In the genomic region with DNA sequence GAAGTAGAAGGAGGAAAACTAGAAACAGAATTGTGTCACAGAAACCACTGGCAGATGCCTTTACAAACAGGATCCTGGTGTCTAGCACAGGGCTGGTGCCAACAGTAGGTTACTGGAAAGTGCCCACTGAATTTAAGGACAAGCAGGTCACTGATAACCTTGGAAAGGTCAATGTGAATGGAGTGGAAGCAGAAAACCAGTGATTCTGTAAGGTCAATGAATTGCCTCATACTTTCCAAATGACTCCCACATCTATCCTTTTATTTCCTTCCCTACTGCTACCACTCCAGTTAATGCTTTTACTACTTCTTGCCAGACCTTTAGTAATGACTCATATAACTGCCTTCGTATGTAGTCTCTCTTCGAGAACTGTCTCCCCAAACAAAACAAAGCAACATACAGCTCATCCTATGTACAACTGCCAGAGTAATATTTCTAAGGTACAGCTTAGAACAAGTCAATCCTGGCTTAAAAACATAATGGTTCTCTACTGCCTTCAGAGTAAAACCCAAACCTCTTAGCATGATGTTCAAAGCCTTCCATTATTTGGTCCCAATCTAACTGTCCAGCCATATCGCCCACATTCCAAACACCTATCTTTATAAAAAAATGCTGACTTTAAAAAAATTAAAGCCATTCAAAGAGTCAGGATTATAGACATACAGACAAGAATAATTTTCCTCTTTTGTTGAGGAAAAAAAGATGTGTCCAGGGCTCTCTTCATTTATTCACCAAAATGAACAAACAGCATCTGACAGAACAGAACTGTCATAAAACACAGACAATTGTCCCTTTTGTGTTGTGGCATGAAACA, we compare ENCODE assay signal across 9 cellular contexts. TPM values are rescaled to one million over a fixed set of nuclear protein-coding genes. Genes with fewer than 3 reads are reported as not detected.
DNase-seq lines count a peak whose midpoint lies in the region; ATAC-seq and TF ChIP-seq lines count a peak whose summit lies in the region.
"Had no signal": no experiment of that assay in that cellular context is flagged by ENCODE, and none has a peak within 500 bp of the region (broad histone marks: within the 10 kb centered on the region; RNA-seq: fewer than 3 reads in every experiment).

No MANE protein-coding gene starts in this region.

- TF ChIP-seq CTCF in right atrium auricular region (IDR thresholded peaks at IDR 0.05) (no peak), fibroblast of villous mesenchyme (IDR thresholded peaks at IDR 0.05; ENCODE audit: insufficient read depth, low read depth, low read length) (no peak), GM10266 (IDR thresholded peaks at IDR 0.05; ENCODE audit: control insufficient read depth, insufficient read depth, low read depth, missing control alignments) (no peak)

- H3K9me3 ChIP-seq in right atrium auricular region = no peaks in the 10 kb centered on the region

- H3K36me3 ChIP-seq in right atrium auricular region = no peaks in the 10 kb centered on the region

- no peak overlapping the region for H3K27ac ChIP-seq in right atrium auricular region

- H3K27me3 ChIP-seq in right atrium auricular region = no peaks in the 10 kb centered on the region

- no peak overlapping the region for H3K4me3 ChIP-seq in right atrium auricular region
- H3K4me3 ChIP-seq in fibroblast of villous mesenchyme (ENCODE audit: low read depth, low read length) = no peak overlapping the region

- intact Hi-C loops in Right ventricle myocardium superior (cut with DNase I) = no loop called here

- DNase-seq in Right ventricle myocardium superior = no peak
- no peak for DNase-seq in right atrium auricular region (ENCODE audit: low spot score)
- peak; percentile 58 for DNase-seq in NOMO-1 treated with DMSO at 0.1 percent for 48 hours (lab: John Stamatoyannopoulos, UW; ENCODE audit: unreplicated experiment)
- peak; percentile 88 for DNase-seq in fibroblast of villous mesenchyme (ENCODE audit: low read depth)
- DNase-seq in GM10266 (ENCODE audit: extremely low spot score) = no peak
- no peak for DNase-seq in NCI-H1417 (lab: John Stamatoyannopoulos, UW)
- no peak for DNase-seq in NCI-H82 (lab: John Stamatoyannopoulos, UW)
- DNase-seq in NCI-H2171 (lab: John Stamatoyannopoulos, UW) = no peak
- DNase-seq: activated CD4-positive, alpha-beta T cell treated with anti-CD3 and anti-CD28 coated beads, Interleukin-2, amount 50 U/mL, for 1 hour had no signal

- H3K4me1 ChIP-seq in right atrium auricular region = peaks cover 0 to 84% of the 10 kb centered on the region in 2 donors

- ATAC-seq in Right ventricle myocardium superior (ENCODE audit: poor library complexity) = peak; percentile 16

RNA-seq across cellular contexts. Expression of a gene that starts 52.5 kb away (rescaled TPM):
- 48.9 TPM for total RNA-seq in Right ventricle myocardium superior
- 10 to 100 TPM; 30.3 to 38.9 TPM for total RNA-seq in right atrium auricular region
- total RNA-seq in fibroblast of villous mesenchyme = 44.8 and 55.7 TPM in 2 replicates

Comparison
In these comparisons a context has a peak if more than half of its experiments do, and no peak if none do; other contexts are left out.
1. DNase-seq: peak in NOMO-1 treated with DMSO at 0.1 percent for 48 hours (single experiment) and fibroblast of villous mesenchyme (single experiment); none in Right ventricle myocardium superior (single experiment), right atrium auricular region (single experiment), GM10266 (single experiment), NCI-H1417 (0 of 3), NCI-H82 (single experiment) and NCI-H2171 (single experiment).